28 cellular contexts compared by ENCODE assay signal in genomic region chr13:42873081-42873480, GRCh38.
"Had no signal": no experiment of that assay in that cellular context is flagged by ENCODE, and none has a peak within 500 bp of the region (broad histone marks: within the 10 kb centered on the region; RNA-seq: fewer than 3 reads in every experiment).

No MANE protein-coding gene starts in this region.

- H3K36me3 ChIP-seq: breast epithelium, esophagus muscularis mucosa, gastrocnemius medialis, vagina had no signal

- H3K4me1 Mint-ChIP-seq: activated naive CD8-positive, alpha-beta T cell treated with anti-CD3 and anti-CD28 coated beads, Interleukin-2, amount 10 ng/mL, durations not matched to agents 7 days and 5 days; central memory CD8-positive, alpha-beta T cell had no signal

- H3K27ac ChIP-seq: breast epithelium, dorsolateral prefrontal cortex, esophagus muscularis mucosa, gastrocnemius medialis, testis, vagina had no signal

- H3K4me2 ChIP-seq: smooth muscle cell had no signal

- H3K27me3 Mint-ChIP-seq: activated CD4-positive, alpha-beta memory T cell treated with anti-CD3 and anti-CD28 coated beads for 36 hours; stimulated activated memory B cell treated with anti-CD40 and anti-IgM and Interleukin-4, amounts not matched to agents 10 μg/mL and 1 μg/mL and 100 μg/mL, for 72 hours had no signal

- H3K27ac Mint-ChIP-seq: activated CD4-positive, alpha-beta memory T cell treated with anti-CD3 and anti-CD28 coated beads for 36 hours; activated naive CD4-positive, alpha-beta T cell treated with anti-CD3 and anti-CD28 coated beads for 36 hours; activated naive CD8-positive, alpha-beta T cell treated with anti-CD3 and anti-CD28 coated beads, Interleukin-2, amount 10 ng/mL, durations not matched to agents 7 days and 5 days; effector memory CD8-positive, alpha-beta T cell; mesothelial cell of epicardium; stimulated activated memory B cell treated with anti-CD40 and anti-IgM and Interleukin-4, amounts not matched to agents 10 μg/mL and 1 μg/mL and 100 μg/mL, for 72 hours had no signal

- FAIRE-seq: colon had no signal

- H3K36me3 Mint-ChIP-seq: activated CD4-positive, alpha-beta memory T cell treated with anti-CD3 and anti-CD28 coated beads for 36 hours; activated naive CD8-positive, alpha-beta T cell treated with anti-CD3 and anti-CD28 coated beads, Interleukin-2, amount 10 ng/mL, durations not matched to agents 7 days and 5 days; mesothelial cell of epicardium; naive thymus-derived CD8-positive, alpha-beta T cell; stimulated activated memory B cell treated with anti-CD40 and anti-IgM and Interleukin-4, amounts not matched to agents 10 μg/mL and 1 μg/mL and 100 μg/mL, for 72 hours had no signal

- DNase-seq: activated CD4-positive, alpha-beta memory T cell treated with anti-CD3 and anti-CD28 coated beads for 36 hours; activated CD4-positive, alpha-beta T cell treated with anti-CD3 and anti-CD28 coated beads for 48 hours; activated CD4-positive, CD25-positive, alpha-beta regulatory T cell; activated effector memory CD4-positive, alpha-beta T cell treated with Interleukin-2 at 50 U/mL for 16 hours; activated naive CD4-positive, alpha-beta T cell treated with anti-CD3 and anti-CD28 coated beads for 36 hours; activated naive CD8-positive, alpha-beta T cell treated with anti-CD3 and anti-CD28 coated beads, Interleukin-2, amount 10 ng/mL, durations not matched to agents 7 days and 5 days; activated T-cell treated with anti-CD3 and anti-CD28 coated beads, Interleukin-2, amount 50 U/mL, for 48 hours; amniotic stem cell; dorsolateral prefrontal cortex; effector memory CD8-positive, alpha-beta T cell; gastrocnemius medialis; head of caudate nucleus; naive thymus-derived CD8-positive, alpha-beta T cell; stimulated activated CD4-positive, alpha-beta T cell treated with anti-CD3 and anti-CD28 coated beads, Interleukin-15, amount 100 ng/mL, for 24 hours; T1000; testis; trophoblast cell had no signal

- ATAC-seq: effector memory CD8-positive, alpha-beta T cell; gastrocnemius medialis; left lobe of liver; naive thymus-derived CD8-positive, alpha-beta T cell; sciatic nerve; stimulated activated memory B cell treated with anti-CD40 and anti-IgM and Interleukin-4, amounts not matched to agents 10 μg/mL and 1 μg/mL and 100 μg/mL, for 72 hours had no signal

- H3K4me1 ChIP-seq: breast epithelium, esophagus muscularis mucosa, gastrocnemius medialis, vagina had no signal

- H3K9me3 ChIP-seq: breast epithelium, esophagus muscularis mucosa, gastrocnemius medialis, testis, vagina had no signal

- H3K27me3 ChIP-seq: breast epithelium, dorsolateral prefrontal cortex, esophagus muscularis mucosa, gastrocnemius medialis, testis, vagina had no signal

- H3K9me3 Mint-ChIP-seq: activated CD4-positive, alpha-beta memory T cell treated with anti-CD3 and anti-CD28 coated beads for 36 hours; activated naive CD4-positive, alpha-beta T cell treated with anti-CD3 and anti-CD28 coated beads for 36 hours; activated naive CD8-positive, alpha-beta T cell treated with anti-CD3 and anti-CD28 coated beads, Interleukin-2, amount 10 ng/mL, durations not matched to agents 7 days and 5 days; central memory CD8-positive, alpha-beta T cell; effector memory CD8-positive, alpha-beta T cell; mesothelial cell of epicardium; stimulated activated memory B cell treated with anti-CD40 and anti-IgM and Interleukin-4, amounts not matched to agents 10 μg/mL and 1 μg/mL and 100 μg/mL, for 72 hours had no signal

- H3K4me3 Mint-ChIP-seq: activated CD4-positive, alpha-beta memory T cell treated with anti-CD3 and anti-CD28 coated beads for 36 hours; activated naive CD4-positive, alpha-beta T cell treated with anti-CD3 and anti-CD28 coated beads for 36 hours; activated naive CD8-positive, alpha-beta T cell treated with anti-CD3 and anti-CD28 coated beads, Interleukin-2, amount 10 ng/mL, durations not matched to agents 7 days and 5 days; central memory CD8-positive, alpha-beta T cell; effector memory CD8-positive, alpha-beta T cell; mesothelial cell of epicardium; naive thymus-derived CD8-positive, alpha-beta T cell; stimulated activated memory B cell treated with anti-CD40 and anti-IgM and Interleukin-4, amounts not matched to agents 10 μg/mL and 1 μg/mL and 100 μg/mL, for 72 hours had no signal

- H3K4me3 ChIP-seq: breast epithelium, dorsolateral prefrontal cortex, esophagus muscularis mucosa, gastrocnemius medialis, lung, smooth muscle cell, testis, vagina had no signal
